10 cellular contexts compared by ENCODE assay signal in the genomic region with DNA sequence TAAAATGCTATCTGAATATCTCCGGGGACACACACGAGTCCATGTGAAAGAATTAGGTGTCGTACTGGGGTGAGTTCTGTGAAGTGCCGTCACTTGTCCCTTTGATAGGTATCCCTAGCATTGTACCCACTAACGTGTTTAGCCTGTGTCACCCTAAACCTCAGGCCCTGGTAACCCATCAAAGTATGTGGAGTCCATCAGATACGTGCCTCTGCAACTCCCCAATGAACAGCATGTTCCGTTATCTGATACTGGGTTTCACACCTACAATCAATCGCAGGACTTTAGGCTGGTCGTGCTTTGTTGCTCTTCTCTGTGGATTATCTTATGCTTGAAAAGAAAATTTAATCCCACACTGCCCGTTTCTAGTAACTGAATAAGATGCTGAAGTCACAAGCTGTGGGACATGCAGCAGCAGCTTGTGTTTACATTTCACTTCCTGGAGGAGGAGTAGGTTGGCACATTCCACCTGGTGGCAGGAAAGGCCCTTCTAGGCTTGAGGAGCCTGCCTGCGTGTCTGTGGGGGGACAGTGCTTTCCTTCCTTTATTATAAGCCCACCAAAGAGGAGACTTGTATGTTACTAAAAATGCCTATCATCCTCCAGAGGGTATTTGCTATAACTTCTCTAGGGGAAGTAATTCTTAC.
DNase-seq lines count a peak whose midpoint lies in the region; ATAC-seq and TF ChIP-seq lines count a peak whose summit lies in the region.
"Had no signal": no experiment of that assay in that cellular context is flagged by ENCODE, and none has a peak within 500 bp of the region (broad histone marks: within the 10 kb centered on the region; RNA-seq: fewer than 3 reads in every experiment).

No MANE protein-coding gene starts in this region.

- H3K9me3 ChIP-seq in HCT116 (ENCODE audit: control insufficient read depth in 1 of 2, insufficient read depth in 1 of 2, low read depth in 1 of 2, low read length in 2 of 2): no peaks in the 10 kb centered on the region
- no peaks in the 10 kb centered on the region for H3K9me3 ChIP-seq in lower lobe of right lung
- H3K9me3 ChIP-seq: HAP-1 had no signal

- POLR2A ChIA-PET in HCT116 (lab: Charles Lee): no interaction called here

- TF ChIP-seq CTCF in HCT116 (IDR thresholded peaks at IDR 0.05 in 2 of 3, conservative IDR thresholded peaks at IDR 0.05 in 1 of 3; ENCODE audit: borderline replicate concordance in 1 of 3, insufficient read depth in 1 of 3, low read depth in 2 of 3, low read length in 2 of 3): peak in 2 of 3 experiments; percentile 15 to 22; a peak in 2 of 6 replicates
- peak; percentile 26 for TF ChIP-seq CTCF in lower lobe of right lung (IDR thresholded peaks at IDR 0.05)

- no peak overlapping the region for H3K4me2 ChIP-seq in HCT116 (ENCODE audit: low read length)

- H3K27me3 ChIP-seq in HCT116 (ENCODE audit: insufficient read depth, low read length) (no peaks in the 10 kb centered on the region), lower lobe of right lung (ENCODE audit: low read depth) (no peaks in the 10 kb centered on the region)

- no peak for TF ChIP-seq POLR2A in HCT116 (IDR thresholded peaks at IDR 0.05; ENCODE audit: borderline replicate concordance, extremely low read depth, insufficient read depth, insufficient read length)

- RAD21 ChIA-PET in HCT116 (lab: Charles Lee; ENCODE audit: low non-redundant PET in 1 of 2, low total read pairs in 2 of 2, uncharacterized antibody in 2 of 2, unreplicated experiment in 2 of 2): no interaction called here

- DNase-seq in ACHN (peak; percentile 10), HCT116 (ENCODE audit: low read depth, low spot score) (no peak), T47D (ENCODE audit: low read depth in 1 of 2, low spot score in 1 of 2) (peak; percentile 11 to 57), lower lobe of right lung (no peak)
- DNase-seq in NK-92 treated with Interleukin-12 subunit alpha and Interleukin-12 subunit beta, amount 100 ng/mL, for 24 hours (lab: John Stamatoyannopoulos, UW): no peak
- DNase-seq: NCI-H1694 treated with DMSO at 0.1 percent for 48 hours had no signal

- H3K4me3 ChIP-seq in HCT116 (replicated peaks in 1 of 2; ENCODE audit: low read depth in 1 of 2, low read length in 2 of 2) (no peak overlapping the region), lower lobe of right lung (no peak overlapping the region)
- H3K4me3 ChIP-seq: HAP-1 had no signal

- H4K20me1 ChIP-seq in HCT116 (ENCODE audit: insufficient read depth): no peaks in the 10 kb centered on the region

- H2AFZ ChIP-seq in HCT116 (ENCODE audit: low read depth, low read length, poor library complexity, severe bottlenecking): no peak overlapping the region

- ATAC-seq in HCT116 (peak; percentile 72), lower lobe of right lung (peak; percentile 52 to 78), GM18861 (IDR thresholded peaks at IDR 0.05; ENCODE audit: unreplicated experiment) (no peak), GM18520 (IDR thresholded peaks at IDR 0.05; ENCODE audit: unreplicated experiment) (no peak), GM19351 (IDR thresholded peaks at IDR 0.05; ENCODE audit: unreplicated experiment) (no peak)

- H3K27ac ChIP-seq in HCT116 (ENCODE audit: low read depth, low read length): no peak overlapping the region
- no peak overlapping the region for H3K27ac ChIP-seq in lower lobe of right lung

- CTCF ChIA-PET in HCT116 (lab: Charles Lee): no interaction called here

- TF ChIP-seq RAD21 in HCT116 (IDR thresholded peaks at IDR 0.05; ENCODE audit: low read depth): peak; percentile 55

- H3K36me3 ChIP-seq in HCT116 (ENCODE audit: control insufficient read depth in 1 of 2, insufficient read depth in 2 of 2, low read length in 2 of 2) (no peaks in the 10 kb centered on the region), lower lobe of right lung (peaks cover 34% of the 10 kb centered on the region)
- H3K36me3 ChIP-seq: HAP-1 had no signal

- H3K9me2 ChIP-seq in HCT116 (ENCODE audit: insufficient read depth): no peaks in the 10 kb centered on the region

- H3K9ac ChIP-seq in HCT116 (ENCODE audit: low read length): no peak overlapping the region

- intact Hi-C loops in HCT116 (cut with micrococcal nuclease) (no loop called here), lower lobe of right lung (cut with DNase I) (no loop called here)

- in situ Hi-C loops in ACHN (cut with HindIII; ENCODE audit: low pct_ligation_motif_present, low pct_unique_long_range_greater_than_20kb, low sequenced_read_pairs) (no loop called here), T47D (cut with HindIII; ENCODE audit: low pct_unique_long_range_greater_than_20kb, low sequenced_read_pairs) (no loop called here)

- no TSS peak for BruUV-seq in HCT116 (replicated peaks; lab: Mats Ljungman, UMichigan)

- H3K4me1 ChIP-seq in HCT116 (ENCODE audit: control insufficient read depth in 1 of 2, insufficient read depth in 2 of 2, low read length in 2 of 2) (no peaks in the 10 kb centered on the region), lower lobe of right lung (peaks cover 11% of the 10 kb centered on the region)
- H3K4me1 ChIP-seq: HAP-1 had no signal

- no peaks in the 10 kb centered on the region for H3K79me2 ChIP-seq in HCT116 (ENCODE audit: insufficient read depth, low read length)

TF ChIP-seq in HCT116, 20 proteins besides CTCF, POLR2A, EP300 and RAD21:
- TF ChIP-seq SP1 (IDR thresholded peaks at IDR 0.05; ENCODE audit: low read depth) (no peak), POLR2AphosphoS5 (IDR thresholded peaks at IDR 0.05; ENCODE audit: low read depth, low read length) (no peak), FOSL1 (IDR thresholded peaks at IDR 0.05; ENCODE audit: low read depth) (no peak), ELF1 (IDR thresholded peaks at IDR 0.05; ENCODE audit: borderline replicate concordance, low read depth) (no peak)

Comparison
In these comparisons a context has a peak if more than half of its experiments do, and no peak if none do; other contexts are left out.
1. DNase-seq: peak in ACHN (single experiment) and T47D (2 of 2); none in HCT116 (single experiment), lower lobe of right lung (single experiment) and NK-92 treated with Interleukin-12 subunit alpha and Interleukin-12 subunit beta, amount 100 ng/mL, for 24 hours (single experiment).
2. ATAC-seq: peak in HCT116 (single experiment) and lower lobe of right lung (2 of 2); none in GM18861 (single experiment), GM18520 (single experiment) and GM19351 (single experiment).